ENCODE assay signal across 12 cellular contexts in the genomic region with DNA sequence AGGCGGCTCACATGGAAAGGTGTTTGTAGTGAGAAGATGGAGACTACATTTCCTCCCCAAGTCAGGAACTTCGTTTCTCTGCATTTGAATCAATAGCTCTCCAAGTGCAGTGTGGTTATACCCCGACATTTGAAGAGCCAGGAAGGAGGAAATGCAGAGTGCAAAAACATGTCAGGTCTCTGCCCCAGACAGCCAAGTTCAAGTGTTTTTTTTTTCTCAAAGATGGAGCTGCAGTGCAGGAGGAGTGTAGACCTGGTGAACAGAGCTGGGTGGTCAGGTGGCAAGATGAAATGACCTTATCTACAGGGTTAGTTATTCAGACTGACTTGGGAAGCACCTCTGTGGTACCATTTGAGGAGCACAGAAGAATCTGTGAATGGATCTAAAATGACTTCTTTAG. TPM values are rescaled to one million over a fixed set of nuclear protein-coding genes. Genes with fewer than 3 reads are reported as not detected.
DNase-seq lines count a peak whose midpoint lies in the region; ATAC-seq and TF ChIP-seq lines count a peak whose summit lies in the region.
"Had no signal": no experiment of that assay in that cellular context is flagged by ENCODE, and none has a peak within 500 bp of the region (broad histone marks: within the 10 kb centered on the region; RNA-seq: fewer than 3 reads in every experiment).

No MANE protein-coding gene starts in this region.

- peak overlapping the region; percentile 30 for H3K4me3 Mint-ChIP-seq in activated naive CD4-positive, alpha-beta T cell treated with anti-CD3 and anti-CD28 coated beads for 36 hours
- H3K4me3 Mint-ChIP-seq in T-cell (peak overlapping the region; percentile 6 to 68 (median 48)), immature natural killer cell (peak overlapping the region; percentile 3 to 52 (median 33))

- H3K27ac ChIP-seq in thyroid gland, result peak overlapping the region; percentile 85 to 94 (median 88)

- TF ChIP-seq CTCF in thyroid gland (IDR thresholded peaks at IDR 0.05), result no peak

- no peaks in the 10 kb centered on the region for H3K27me3 Mint-ChIP-seq in activated naive CD4-positive, alpha-beta T cell treated with anti-CD3 and anti-CD28 coated beads for 36 hours (ENCODE audit: low read depth)
- H3K27me3 Mint-ChIP-seq in T-cell (no peaks in the 10 kb centered on the region), immature natural killer cell (ENCODE audit: low read depth in 3 of 3) (peaks cover 0 to 7% (median 5%) of the 10 kb centered on the region in 3 donors)

- peaks cover 75% of the 10 kb centered on the region for H3K4me1 Mint-ChIP-seq in activated naive CD4-positive, alpha-beta T cell treated with anti-CD3 and anti-CD28 coated beads for 36 hours (ENCODE audit: low read depth)
- H3K4me1 Mint-ChIP-seq in T-cell, result peaks cover 75 to 84% (median 77%) of the 10 kb centered on the region in 3 donors
- H3K4me1 Mint-ChIP-seq in immature natural killer cell, result peaks cover 66 to 77% of the 10 kb centered on the region in 2 donors

- TF ChIP-seq POLR2A in thyroid gland (IDR thresholded peaks at IDR 0.05), result no peak

- intact Hi-C loops in activated naive CD4-positive, alpha-beta T cell treated with anti-CD3 and anti-CD28 coated beads for 36 hours (cut with micrococcal nuclease), result loop anchor here (1.0 to 10.0 kb wide), 2 partner anchors 8 to 1065 kb away; a partner anchor contains a TSS
- intact Hi-C loops in thyroid gland (cut with DNase I), result loop anchor here (2.0 kb wide), 1 partner anchor 23 kb away; no protein-coding TSS in a partner anchor

- CTCF ChIA-PET in activated naive CD4-positive, alpha-beta T cell treated with anti-CD3 and anti-CD28 coated beads for 36 hours (lab: Charles Lee), result interaction anchor here (0.6 to 1.3 kb wide), 4 partner anchors 19 to 306 kb away, joined by 3 to 4 read pairs (median 4); a partner anchor contains a TSS
- CTCF ChIA-PET in T-cell (lab: Charles Lee), result interaction anchor here in 1 of 2 donors (0.5 to 0.7 kb wide), 2 partner anchors 91 to 193 kb away, joined by 3 to 6 read pairs; no protein-coding TSS in a partner anchor

- peak overlapping the region; percentile 84 for H3K27ac Mint-ChIP-seq in activated naive CD4-positive, alpha-beta T cell treated with anti-CD3 and anti-CD28 coated beads for 36 hours
- peak overlapping the region; percentile 95 to 96 for H3K27ac Mint-ChIP-seq in T-cell
- peak overlapping the region; percentile 48 to 81 (median 77) for H3K27ac Mint-ChIP-seq in immature natural killer cell

- POLR2A ChIA-PET in T-cell (lab: Charles Lee), result interaction anchor here in 1 of 2 donors (0.6 to 0.7 kb wide), 4 partner anchors 10 to 1782 kb away, joined by 3 to 4 read pairs (median 3); no protein-coding TSS in a partner anchor

- no peak overlapping the region for H3K4me3 ChIP-seq in thyroid gland (replicated peaks in 1 of 3)

- DNase-seq in activated naive CD4-positive, alpha-beta T cell treated with anti-CD3 and anti-CD28 coated beads for 36 hours, result no peak
- no peak for DNase-seq in activated naive CD4-positive, alpha-beta T cell (lab: John Stamatoyannopoulos, UW)
- DNase-seq in T-cell (no peak), immature natural killer cell (no peak), thyroid gland (no peak), NCI-H69 (lab: John Stamatoyannopoulos, UW) (no peak)
- DNase-seq: activated CD8-positive, alpha-beta memory T cell treated with anti-CD3 and anti-CD28 coated beads, Interleukin-2, amount 50 U/mL, for 4 hours; hippocampal formation; NCI-H2029; SK-N-SH had no signal

- peaks cover 68 to 72% of the 10 kb centered on the region in 2 donors for H3K4me1 ChIP-seq in thyroid gland

- peaks cover 2% of the 10 kb centered on the region for H3K9me3 Mint-ChIP-seq in activated naive CD4-positive, alpha-beta T cell treated with anti-CD3 and anti-CD28 coated beads for 36 hours
- H3K9me3 Mint-ChIP-seq in T-cell (no peaks in the 10 kb centered on the region), immature natural killer cell (no peaks in the 10 kb centered on the region)

- WGBS in thyroid gland, 2 donors, result 42 to 43% methylated on average over 3 of the region's 3 CpGs

- H3K9me3 ChIP-seq in thyroid gland, result no peaks in the 10 kb centered on the region
- H3K9me3 ChIP-seq: SK-N-SH had no signal

- no peaks in the 10 kb centered on the region for H3K36me3 ChIP-seq in thyroid gland

- peaks cover 9% of the 10 kb centered on the region for H3K36me3 Mint-ChIP-seq in activated naive CD4-positive, alpha-beta T cell treated with anti-CD3 and anti-CD28 coated beads for 36 hours (ENCODE audit: low read depth)
- peaks cover 5% of the 10 kb centered on the region for H3K36me3 Mint-ChIP-seq in T-cell
- no peaks in the 10 kb centered on the region for H3K36me3 Mint-ChIP-seq in immature natural killer cell

- no peaks in the 10 kb centered on the region for H3K27me3 ChIP-seq in thyroid gland

- ATAC-seq in T-cell (replicated peaks in 1 of 4) (peak; percentile 78 to 86 (median 78)), HG02571 (IDR thresholded peaks at IDR 0.05; ENCODE audit: unreplicated experiment) (no peak), GM21423 (IDR thresholded peaks at IDR 0.05; ENCODE audit: unreplicated experiment) (no peak)

RNA-seq across cellular contexts. Expression of a gene that starts 21.3 kb away (rescaled TPM):
- 10 to 100 TPM; 18.8 to 22.0 TPM for total RNA-seq in activated naive CD4-positive, alpha-beta T cell treated with anti-CD3 and anti-CD28 coated beads for 36 hours
- 100 to 1,000 TPM in 2 of 5 donors, 10 to 100 TPM in 3; 87.9 to 113 (median 98.3) TPM for total RNA-seq in T-cell
- 10 to 100 TPM in 1 of 3 donors, 1 to 10 TPM in 2; 3.5 to 10.6 (median 4.7) TPM for polyA plus RNA-seq in immature natural killer cell
- total RNA-seq in thyroid gland, result 10 to 100 TPM; 34.0 to 70.1 (median 46.2) TPM

Comparison
In these comparisons a context has a peak if more than half of its experiments do, and no peak if none do; other contexts are left out.
1. ATAC-seq: peak in T-cell (4 of 4); none in HG02571 (single experiment) and GM21423 (single experiment).
2. Peak in every context shown above with its lines, with median percentiles within 50 percentile points of each other: H3K27ac Mint-ChIP-seq and H3K4me3 Mint-ChIP-seq.